Comparison of ENCODE assay signal across 14 cellular contexts in genomic region chr18:55243255-55243654, GRCh38.
A peak's percentile ranks its signal among the peaks of the same experiment; 100 is the strongest.
DNase-seq lines count a peak whose midpoint lies in the region; ATAC-seq and TF ChIP-seq lines count a peak whose summit lies in the region.
"Had no signal": no experiment of that assay in that cellular context is flagged by ENCODE, and none has a peak within 500 bp of the region (broad histone marks: within the 10 kb centered on the region; RNA-seq: fewer than 3 reads in every experiment).

No MANE protein-coding gene starts in this region.

- H3K36me3 ChIP-seq in ascending aorta, result no peaks in the 10 kb centered on the region
- H3K36me3 ChIP-seq: MG63 had no signal

- POLR2A ChIA-PET in naive thymus-derived CD8-positive, alpha-beta T cell (lab: Charles Lee), result no interaction called here

- H3K9me3 ChIP-seq in ascending aorta, result no peaks in the 10 kb centered on the region
- H3K9me3 ChIP-seq: MG63 had no signal

- peak overlapping the region; percentile 80 to 87 for H3K27ac ChIP-seq in ascending aorta
- H3K27ac ChIP-seq in substantia nigra (ENCODE audit: low read depth, low read length, poor library complexity, severe bottlenecking), result peak overlapping the region; percentile 43

- H3K27me3 ChIP-seq in ascending aorta, result no peaks in the 10 kb centered on the region
- H3K27me3 ChIP-seq: MG63 had no signal

- peak overlapping the region; percentile 52 for H3K4me3 Mint-ChIP-seq in HFFc6
- no peak overlapping the region for H3K4me3 Mint-ChIP-seq in memory B cell
- no peak overlapping the region for H3K4me3 Mint-ChIP-seq in naive thymus-derived CD8-positive, alpha-beta T cell
- H3K4me3 Mint-ChIP-seq: activated naive CD8-positive, alpha-beta T cell treated with anti-CD3 and anti-CD28 coated beads, Interleukin-2, amount 50 U/mL, for 24 hours; activated T-helper 1 cell treated with anti-CD3 and anti-CD28 coated beads, Interleukin-12 subunit alpha, Interleukin-12 subunit beta, Interleukin-2, Interleukin-4 antibody, amounts not matched to agents 30 ng/mL and 10 ng/mL and 1 ng/mL, durations not matched to agents 14 hours and 24 hours and 36 hours had no signal

- no peaks in the 10 kb centered on the region for H3K9me3 Mint-ChIP-seq in HFFc6
- no peaks in the 10 kb centered on the region for H3K9me3 Mint-ChIP-seq in memory B cell
- H3K9me3 Mint-ChIP-seq in naive thymus-derived CD8-positive, alpha-beta T cell, result no peaks in the 10 kb centered on the region
- H3K9me3 Mint-ChIP-seq: activated naive CD8-positive, alpha-beta T cell treated with anti-CD3 and anti-CD28 coated beads, Interleukin-2, amount 50 U/mL, for 24 hours; activated T-helper 1 cell treated with anti-CD3 and anti-CD28 coated beads, Interleukin-12 subunit alpha, Interleukin-12 subunit beta, Interleukin-2, Interleukin-4 antibody, amounts not matched to agents 30 ng/mL and 10 ng/mL and 1 ng/mL, durations not matched to agents 14 hours and 24 hours and 36 hours had no signal

- peaks cover 0 to 33% of the 10 kb centered on the region in 2 donors for H3K4me1 ChIP-seq in ascending aorta

- intact Hi-C loops in ascending aorta (cut with DNase I), result loop anchor here (5.0 kb wide), 3 partner anchors 94 to 344 kb away; partner anchors contain the start of gene TCF4

- H3K4me1 Mint-ChIP-seq in HFFc6 (ENCODE audit: low read depth), result peaks cover 61% of the 10 kb centered on the region
- peaks cover 49% of the 10 kb centered on the region for H3K4me1 Mint-ChIP-seq in memory B cell
- H3K4me1 Mint-ChIP-seq in naive thymus-derived CD8-positive, alpha-beta T cell, result no peaks in the 10 kb centered on the region
- H3K4me1 Mint-ChIP-seq: activated naive CD8-positive, alpha-beta T cell treated with anti-CD3 and anti-CD28 coated beads, Interleukin-2, amount 50 U/mL, for 24 hours had no signal

- ATAC-seq in memory B cell (ENCODE audit: low read depth), result no peak
- no peak for ATAC-seq in esophagus mucosa
- no peak for ATAC-seq in naive thymus-derived CD8-positive, alpha-beta T cell
- ATAC-seq in HG02610 (IDR thresholded peaks at IDR 0.05; ENCODE audit: unreplicated experiment), result no peak
- ATAC-seq: activated naive CD8-positive, alpha-beta T cell treated with anti-CD3 and anti-CD28 coated beads, Interleukin-2, amount 50 U/mL, for 24 hours had no signal

- DNase-seq in HFFc6, result no peak
- no peak for DNase-seq in ascending aorta (ENCODE audit: low spot score in 2 of 2)
- no peak for DNase-seq in memory B cell (ENCODE audit: low spot score in 2 of 2)
- DNase-seq in substantia nigra (lab: John Stamatoyannopoulos, UW), result no peak
- DNase-seq in activated CD4-positive, alpha-beta T cell treated with anti-CD3 and anti-CD28 coated beads, Interleukin-2, amount 50 U/mL, for 48 hours, result no peak
- DNase-seq in naive thymus-derived CD8-positive, alpha-beta T cell, result no peak
- DNase-seq: activated naive CD8-positive, alpha-beta T cell treated with anti-CD3 and anti-CD28 coated beads, Interleukin-2, amount 50 U/mL, for 24 hours; mesenchymal stem cell; MG63; NCI-H187; NCI-H345 had no signal

- H3K4me3 ChIP-seq in ascending aorta, result no peak overlapping the region
- H3K4me3 ChIP-seq: MG63 had no signal

- no peak for TF ChIP-seq CTCF in HFFc6 (IDR thresholded peaks at IDR 0.05)
- no peak for TF ChIP-seq CTCF in ascending aorta (IDR thresholded peaks at IDR 0.05)

- H3K27me3 Mint-ChIP-seq in HFFc6 (ENCODE audit: insufficient read depth) (no peaks in the 10 kb centered on the region; the same call in 1 of the 2 replicates), memory B cell (no peaks in the 10 kb centered on the region)
- H3K27me3 Mint-ChIP-seq in naive thymus-derived CD8-positive, alpha-beta T cell, result peaks cover 0 to 6% (median 0%) of the 10 kb centered on the region in 5 donors
- H3K27me3 Mint-ChIP-seq: activated naive CD8-positive, alpha-beta T cell treated with anti-CD3 and anti-CD28 coated beads, Interleukin-2, amount 50 U/mL, for 24 hours had no signal

- H3K36me3 Mint-ChIP-seq in HFFc6 (ENCODE audit: low read depth), result peaks cover 24% of the 10 kb centered on the region
- H3K36me3 Mint-ChIP-seq in memory B cell, result peaks cover 34% of the 10 kb centered on the region
- no peaks in the 10 kb centered on the region for H3K36me3 Mint-ChIP-seq in naive thymus-derived CD8-positive, alpha-beta T cell

- peak overlapping the region; percentile 81 for H3K27ac Mint-ChIP-seq in HFFc6
- H3K27ac Mint-ChIP-seq in memory B cell, result peak overlapping the region; percentile 76
- H3K27ac Mint-ChIP-seq in naive thymus-derived CD8-positive, alpha-beta T cell, result no peak overlapping the region
- H3K27ac Mint-ChIP-seq: activated naive CD8-positive, alpha-beta T cell treated with anti-CD3 and anti-CD28 coated beads, Interleukin-2, amount 50 U/mL, for 24 hours; activated T-helper 1 cell treated with anti-CD3 and anti-CD28 coated beads, Interleukin-12 subunit alpha, Interleukin-12 subunit beta, Interleukin-2, Interleukin-4 antibody, amounts not matched to agents 30 ng/mL and 10 ng/mL and 1 ng/mL, durations not matched to agents 14 hours and 24 hours and 36 hours had no signal

Comparison
In these comparisons a context has a peak if more than half of its experiments do, and no peak if none do; other contexts are left out.
1. H3K27ac Mint-ChIP-seq: peak in HFFc6 (single experiment) and memory B cell (single experiment); none in naive thymus-derived CD8-positive, alpha-beta T cell (0 of 10).